9 cellular contexts compared by ENCODE assay signal in the genomic region with DNA sequence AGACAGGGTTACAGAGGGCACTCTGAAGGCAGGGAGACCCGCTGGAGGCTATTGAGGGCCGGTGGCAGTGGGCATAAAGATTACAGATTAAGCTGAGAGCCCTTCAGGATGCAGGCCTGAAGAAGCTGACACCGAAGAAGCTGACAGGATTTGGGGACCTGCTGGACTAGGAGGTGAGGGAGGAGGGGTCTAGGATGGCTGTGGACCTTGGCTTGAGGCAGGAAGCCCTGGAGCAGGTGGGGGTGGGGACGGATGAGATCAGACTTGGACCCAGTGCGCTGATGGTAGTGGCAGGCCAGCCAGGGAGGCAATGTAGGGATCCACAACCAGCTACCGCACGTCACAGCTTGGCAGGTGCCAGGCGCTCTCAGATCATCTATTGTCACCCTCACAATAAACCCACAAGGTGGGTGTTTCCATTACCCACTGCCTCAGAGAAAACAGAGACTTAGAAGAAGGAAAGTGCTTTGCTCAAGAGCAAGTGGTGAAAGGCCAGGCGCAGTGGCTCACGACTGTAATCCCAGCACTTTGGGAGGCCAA. TPM values are rescaled to one million over a fixed set of nuclear protein-coding genes. Genes with fewer than 3 reads are reported as not detected.
DNase-seq lines count a peak whose midpoint lies in the region; ATAC-seq, FAIRE-seq and TF ChIP-seq lines count a peak whose summit lies in the region.
"Had no signal": no experiment of that assay in that cellular context is flagged by ENCODE, and none has a peak within 500 bp of the region (broad histone marks: within the 10 kb centered on the region; RNA-seq: fewer than 3 reads in every experiment).

No MANE protein-coding gene starts in this region.

- H3K4me1 Mint-ChIP-seq in IgD-negative memory B cell = peaks cover 15 to 19% (median 18%) of the 10 kb centered on the region in 3 donors
- H3K4me1 Mint-ChIP-seq in astrocyte (ENCODE audit: low read depth, unreplicated experiment) = peaks cover 23% of the 10 kb centered on the region
- H3K4me1 Mint-ChIP-seq in natural killer cell treated with Interleukin-12 subunit alpha and Interleukin-12 subunit beta and Interleukin-15 and Interleukin-18, amount 100 ng/mL, for 72 hours (ENCODE audit: low read depth in 2 of 2) = peaks cover 27 to 36% of the 10 kb centered on the region in 2 donors

- FAIRE-seq in astrocyte (lab: Jason Lieb, UNC) = no peak

- peaks cover 35% of the 10 kb centered on the region for H4K20me1 ChIP-seq in astrocyte (ENCODE audit: insufficient read depth, low read length)

- no peak overlapping the region for H3K4me3 ChIP-seq in astrocyte (ENCODE audit: insufficient read depth, low read depth, low read length)

- H3K36me3 ChIP-seq in astrocyte (ENCODE audit: insufficient read depth, low read length) = peaks cover 2% of the 10 kb centered on the region

- peak overlapping the region; percentile 21 to 87 (median 68) for H3K4me3 Mint-ChIP-seq in IgD-negative memory B cell
- H3K4me3 Mint-ChIP-seq in astrocyte (ENCODE audit: unreplicated experiment) = peak overlapping the region; percentile 73
- peak overlapping the region; percentile 50 for H3K4me3 Mint-ChIP-seq in natural killer cell treated with Interleukin-12 subunit alpha and Interleukin-12 subunit beta and Interleukin-15 and Interleukin-18, amount 100 ng/mL, for 72 hours

- peak overlapping the region; percentile 6 for H3K9ac ChIP-seq in astrocyte (ENCODE audit: low read length)

- H3K27ac Mint-ChIP-seq in IgD-negative memory B cell (peak overlapping the region; percentile 8 to 67 (median 49)), astrocyte (ENCODE audit: unreplicated experiment) (peak overlapping the region; percentile 62)
- peak overlapping the region in 1 of 2 donors; percentile 76 for H3K27ac Mint-ChIP-seq in natural killer cell treated with Interleukin-12 subunit alpha and Interleukin-12 subunit beta and Interleukin-15 and Interleukin-18, amount 100 ng/mL, for 72 hours

- H3K27ac ChIP-seq in astrocyte (ENCODE audit: low read depth, low read length) = no peak overlapping the region
- H3K27ac ChIP-seq: brain microvascular endothelial cell had no signal

- no peak for TF ChIP-seq CTCF in astrocyte (IDR thresholded peaks at IDR 0.05; ENCODE audit: insufficient read depth, low read depth, low read length)

- peaks cover 16% of the 10 kb centered on the region for H3K27me3 Mint-ChIP-seq in IgD-negative memory B cell
- H3K27me3 Mint-ChIP-seq in astrocyte (ENCODE audit: low read depth, unreplicated experiment) = no peaks in the 10 kb centered on the region
- peaks cover 9 to 11% of the 10 kb centered on the region in 2 donors for H3K27me3 Mint-ChIP-seq in natural killer cell treated with Interleukin-12 subunit alpha and Interleukin-12 subunit beta and Interleukin-15 and Interleukin-18, amount 100 ng/mL, for 72 hours

- H3K4me2 ChIP-seq in astrocyte (ENCODE audit: low read length) = peak overlapping the region; percentile 95

- H3K9me3 ChIP-seq in astrocyte (ENCODE audit: insufficient read depth, low read depth, low read length) = no peaks in the 10 kb centered on the region

- intact Hi-C loops in Right ventricle myocardium superior (cut with DNase I) = no loop called here

- no peak for ATAC-seq in natural killer cell treated with Interleukin-12 subunit alpha and Interleukin-12 subunit beta and Interleukin-15 and Interleukin-18, amount 100 ng/mL, for 72 hours
- no peak for ATAC-seq in Right ventricle myocardium superior (ENCODE audit: poor library complexity)
- no peak for ATAC-seq in GM18517 (IDR thresholded peaks at IDR 0.05; ENCODE audit: unreplicated experiment)

- H3K9me3 Mint-ChIP-seq in IgD-negative memory B cell = no peaks in the 10 kb centered on the region
- no peaks in the 10 kb centered on the region for H3K9me3 Mint-ChIP-seq in astrocyte (ENCODE audit: unreplicated experiment)
- no peaks in the 10 kb centered on the region for H3K9me3 Mint-ChIP-seq in natural killer cell treated with Interleukin-12 subunit alpha and Interleukin-12 subunit beta and Interleukin-15 and Interleukin-18, amount 100 ng/mL, for 72 hours

- no peaks in the 10 kb centered on the region for H3K27me3 ChIP-seq in astrocyte (ENCODE audit: insufficient read depth, low read length)
- H3K27me3 ChIP-seq: brain microvascular endothelial cell had no signal

- DNase-seq in ELF-1 (ENCODE audit: low read depth, low spot score) = peak; percentile 58
- no peak for DNase-seq in astrocyte (ENCODE audit: low read depth)
- no peak for DNase-seq in natural killer cell treated with Interleukin-12 subunit alpha and Interleukin-12 subunit beta and Interleukin-15 and Interleukin-18, amount 100 ng/mL, for 72 hours (ENCODE audit: low spot score)
- no peak for DNase-seq in Right ventricle myocardium superior
- no peak for DNase-seq in NOMO-1 (lab: John Stamatoyannopoulos, UW; ENCODE audit: unreplicated experiment in 2 of 2)
- DNase-seq: brain microvascular endothelial cell had no signal

- no peak overlapping the region for H2AFZ ChIP-seq in astrocyte (ENCODE audit: low read depth, low read length)

- H3K4me1 ChIP-seq in astrocyte (ENCODE audit: insufficient read depth, low read length) = peaks cover 17% of the 10 kb centered on the region

- H3K79me2 ChIP-seq in astrocyte (ENCODE audit: insufficient read depth, low read length) = peaks cover 5% of the 10 kb centered on the region

- H3K36me3 Mint-ChIP-seq in IgD-negative memory B cell (peaks cover 2% of the 10 kb centered on the region), astrocyte (ENCODE audit: low read depth, unreplicated experiment) (no peaks in the 10 kb centered on the region)
- H3K36me3 Mint-ChIP-seq in natural killer cell treated with Interleukin-12 subunit alpha and Interleukin-12 subunit beta and Interleukin-15 and Interleukin-18, amount 100 ng/mL, for 72 hours = no peaks in the 10 kb centered on the region

RNA-seq across cellular contexts. Expression of a gene that starts 0.9 kb away (rescaled TPM):
- 0.15 TPM for polyA plus RNA-seq in IgD-negative memory B cell
- 9.7 and 10.8 TPM in 2 replicates for total RNA-seq in astrocyte
- total RNA-seq in natural killer cell treated with Interleukin-12 subunit alpha and Interleukin-12 subunit beta and Interleukin-15 and Interleukin-18, amount 100 ng/mL, for 72 hours = 1 to 10 TPM; 2.6 to 5.0 TPM
- 0.78 TPM for total RNA-seq in Right ventricle myocardium superior

RNA-seq across cellular contexts. Expression of a gene that starts 19.6 kb away (rescaled TPM):
- 4.2 TPM for polyA plus RNA-seq in IgD-negative memory B cell
- total RNA-seq in astrocyte = 73.6 and 75.9 TPM in 2 replicates
- total RNA-seq in natural killer cell treated with Interleukin-12 subunit alpha and Interleukin-12 subunit beta and Interleukin-15 and Interleukin-18, amount 100 ng/mL, for 72 hours = 100 to 1,000 TPM in 1 of 2 donors, 10 to 100 TPM in 1; 96.0 to 110 TPM
- 35.4 TPM for total RNA-seq in Right ventricle myocardium superior

RNA-seq across cellular contexts. Expression of a gene that starts 35.0 kb away (rescaled TPM):
- polyA plus RNA-seq in IgD-negative memory B cell = 2.9 TPM
- total RNA-seq in astrocyte = 0.32 TPM in 1 of 2 replicates, not detected in the other
- total RNA-seq in natural killer cell treated with Interleukin-12 subunit alpha and Interleukin-12 subunit beta and Interleukin-15 and Interleukin-18, amount 100 ng/mL, for 72 hours = under 1 TPM in 1 of 2 donors, not detected in 1; 0.42 TPM
- 135 TPM for total RNA-seq in Right ventricle myocardium superior
- total RNA-seq: fibroblast of villous mesenchyme had no signal

RNA-seq across cellular contexts. Expression of a gene that starts 35.7 kb away (rescaled TPM):
- 38.8 TPM for polyA plus RNA-seq in IgD-negative memory B cell
- total RNA-seq in astrocyte = 25.8 and 26.8 TPM in 2 replicates
- total RNA-seq in natural killer cell treated with Interleukin-12 subunit alpha and Interleukin-12 subunit beta and Interleukin-15 and Interleukin-18, amount 100 ng/mL, for 72 hours = 10 to 100 TPM; 11.8 to 13.7 TPM
- 250 TPM for total RNA-seq in Right ventricle myocardium superior

Comparison
In these comparisons a context has a peak if more than half of its experiments do, and no peak if none do; other contexts are left out.
1. RNA of a gene that starts 35.0 kb away (total RNA-seq): 135 TPM in Right ventricle myocardium superior (single experiment); 0.42 TPM in natural killer cell treated with Interleukin-12 subunit alpha and Interleukin-12 subunit beta and Interleukin-15 and Interleukin-18, amount 100 ng/mL, for 72 hours and 0.32 TPM in astrocyte; every median in the first group is over 10 times any median in the second.
2. Peak in every context shown above with its lines, with median percentiles within 50 percentile points of each other: H3K4me3 Mint-ChIP-seq.